In the genomic region with DNA sequence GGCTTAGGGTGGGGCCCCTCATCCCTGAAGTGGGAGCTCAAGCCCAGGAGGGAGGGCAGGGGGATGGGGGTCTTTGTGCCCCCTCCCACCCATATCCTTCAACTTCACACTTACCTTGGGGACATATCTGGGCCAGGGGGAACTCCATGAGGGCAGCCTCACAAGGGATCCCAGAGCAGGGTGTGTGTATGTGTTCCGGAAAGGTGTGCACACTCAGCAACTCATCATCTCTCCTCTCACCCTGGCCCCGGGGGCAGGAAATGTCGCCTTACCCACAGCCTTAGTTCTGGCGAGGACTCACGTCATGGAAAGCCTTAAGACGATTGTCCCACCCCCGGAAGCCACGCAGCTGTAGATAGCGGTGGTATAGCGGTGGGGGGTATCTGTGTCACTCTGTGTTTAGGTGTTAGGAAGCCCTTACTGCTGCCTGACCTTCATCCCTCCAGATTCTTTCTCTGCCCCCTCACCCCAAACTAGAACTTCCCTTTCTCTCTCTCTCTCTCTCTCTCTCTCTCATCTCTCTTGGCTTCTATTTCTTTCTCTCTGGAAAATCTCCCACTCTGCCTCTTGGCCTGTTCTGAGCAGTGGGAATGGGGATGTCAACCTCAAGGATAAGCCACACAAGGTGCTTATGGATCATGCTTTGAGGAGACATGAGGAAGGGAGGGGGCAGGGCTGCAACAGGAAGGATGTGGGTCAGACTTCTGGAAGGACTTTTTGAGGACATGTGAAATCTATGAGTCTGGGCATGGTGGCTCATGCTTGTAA, we compare ENCODE assay signal across 1 cellular context.
A peak's percentile ranks its signal among the peaks of the same experiment; 100 is the strongest.
TF ChIP-seq lines count a peak whose summit lies in the region.

A gene (minus strand): TSS at position 288 of the 768 bp plus-strand sequence. CDS start 140 bp downstream, at position 148.

TF ChIP-seq in K562, 482 proteins besides CTCF, POLR2A, EP300 and RAD21 (continued from another document and continues in another):
- TF ChIP-seq, protein P1, sequence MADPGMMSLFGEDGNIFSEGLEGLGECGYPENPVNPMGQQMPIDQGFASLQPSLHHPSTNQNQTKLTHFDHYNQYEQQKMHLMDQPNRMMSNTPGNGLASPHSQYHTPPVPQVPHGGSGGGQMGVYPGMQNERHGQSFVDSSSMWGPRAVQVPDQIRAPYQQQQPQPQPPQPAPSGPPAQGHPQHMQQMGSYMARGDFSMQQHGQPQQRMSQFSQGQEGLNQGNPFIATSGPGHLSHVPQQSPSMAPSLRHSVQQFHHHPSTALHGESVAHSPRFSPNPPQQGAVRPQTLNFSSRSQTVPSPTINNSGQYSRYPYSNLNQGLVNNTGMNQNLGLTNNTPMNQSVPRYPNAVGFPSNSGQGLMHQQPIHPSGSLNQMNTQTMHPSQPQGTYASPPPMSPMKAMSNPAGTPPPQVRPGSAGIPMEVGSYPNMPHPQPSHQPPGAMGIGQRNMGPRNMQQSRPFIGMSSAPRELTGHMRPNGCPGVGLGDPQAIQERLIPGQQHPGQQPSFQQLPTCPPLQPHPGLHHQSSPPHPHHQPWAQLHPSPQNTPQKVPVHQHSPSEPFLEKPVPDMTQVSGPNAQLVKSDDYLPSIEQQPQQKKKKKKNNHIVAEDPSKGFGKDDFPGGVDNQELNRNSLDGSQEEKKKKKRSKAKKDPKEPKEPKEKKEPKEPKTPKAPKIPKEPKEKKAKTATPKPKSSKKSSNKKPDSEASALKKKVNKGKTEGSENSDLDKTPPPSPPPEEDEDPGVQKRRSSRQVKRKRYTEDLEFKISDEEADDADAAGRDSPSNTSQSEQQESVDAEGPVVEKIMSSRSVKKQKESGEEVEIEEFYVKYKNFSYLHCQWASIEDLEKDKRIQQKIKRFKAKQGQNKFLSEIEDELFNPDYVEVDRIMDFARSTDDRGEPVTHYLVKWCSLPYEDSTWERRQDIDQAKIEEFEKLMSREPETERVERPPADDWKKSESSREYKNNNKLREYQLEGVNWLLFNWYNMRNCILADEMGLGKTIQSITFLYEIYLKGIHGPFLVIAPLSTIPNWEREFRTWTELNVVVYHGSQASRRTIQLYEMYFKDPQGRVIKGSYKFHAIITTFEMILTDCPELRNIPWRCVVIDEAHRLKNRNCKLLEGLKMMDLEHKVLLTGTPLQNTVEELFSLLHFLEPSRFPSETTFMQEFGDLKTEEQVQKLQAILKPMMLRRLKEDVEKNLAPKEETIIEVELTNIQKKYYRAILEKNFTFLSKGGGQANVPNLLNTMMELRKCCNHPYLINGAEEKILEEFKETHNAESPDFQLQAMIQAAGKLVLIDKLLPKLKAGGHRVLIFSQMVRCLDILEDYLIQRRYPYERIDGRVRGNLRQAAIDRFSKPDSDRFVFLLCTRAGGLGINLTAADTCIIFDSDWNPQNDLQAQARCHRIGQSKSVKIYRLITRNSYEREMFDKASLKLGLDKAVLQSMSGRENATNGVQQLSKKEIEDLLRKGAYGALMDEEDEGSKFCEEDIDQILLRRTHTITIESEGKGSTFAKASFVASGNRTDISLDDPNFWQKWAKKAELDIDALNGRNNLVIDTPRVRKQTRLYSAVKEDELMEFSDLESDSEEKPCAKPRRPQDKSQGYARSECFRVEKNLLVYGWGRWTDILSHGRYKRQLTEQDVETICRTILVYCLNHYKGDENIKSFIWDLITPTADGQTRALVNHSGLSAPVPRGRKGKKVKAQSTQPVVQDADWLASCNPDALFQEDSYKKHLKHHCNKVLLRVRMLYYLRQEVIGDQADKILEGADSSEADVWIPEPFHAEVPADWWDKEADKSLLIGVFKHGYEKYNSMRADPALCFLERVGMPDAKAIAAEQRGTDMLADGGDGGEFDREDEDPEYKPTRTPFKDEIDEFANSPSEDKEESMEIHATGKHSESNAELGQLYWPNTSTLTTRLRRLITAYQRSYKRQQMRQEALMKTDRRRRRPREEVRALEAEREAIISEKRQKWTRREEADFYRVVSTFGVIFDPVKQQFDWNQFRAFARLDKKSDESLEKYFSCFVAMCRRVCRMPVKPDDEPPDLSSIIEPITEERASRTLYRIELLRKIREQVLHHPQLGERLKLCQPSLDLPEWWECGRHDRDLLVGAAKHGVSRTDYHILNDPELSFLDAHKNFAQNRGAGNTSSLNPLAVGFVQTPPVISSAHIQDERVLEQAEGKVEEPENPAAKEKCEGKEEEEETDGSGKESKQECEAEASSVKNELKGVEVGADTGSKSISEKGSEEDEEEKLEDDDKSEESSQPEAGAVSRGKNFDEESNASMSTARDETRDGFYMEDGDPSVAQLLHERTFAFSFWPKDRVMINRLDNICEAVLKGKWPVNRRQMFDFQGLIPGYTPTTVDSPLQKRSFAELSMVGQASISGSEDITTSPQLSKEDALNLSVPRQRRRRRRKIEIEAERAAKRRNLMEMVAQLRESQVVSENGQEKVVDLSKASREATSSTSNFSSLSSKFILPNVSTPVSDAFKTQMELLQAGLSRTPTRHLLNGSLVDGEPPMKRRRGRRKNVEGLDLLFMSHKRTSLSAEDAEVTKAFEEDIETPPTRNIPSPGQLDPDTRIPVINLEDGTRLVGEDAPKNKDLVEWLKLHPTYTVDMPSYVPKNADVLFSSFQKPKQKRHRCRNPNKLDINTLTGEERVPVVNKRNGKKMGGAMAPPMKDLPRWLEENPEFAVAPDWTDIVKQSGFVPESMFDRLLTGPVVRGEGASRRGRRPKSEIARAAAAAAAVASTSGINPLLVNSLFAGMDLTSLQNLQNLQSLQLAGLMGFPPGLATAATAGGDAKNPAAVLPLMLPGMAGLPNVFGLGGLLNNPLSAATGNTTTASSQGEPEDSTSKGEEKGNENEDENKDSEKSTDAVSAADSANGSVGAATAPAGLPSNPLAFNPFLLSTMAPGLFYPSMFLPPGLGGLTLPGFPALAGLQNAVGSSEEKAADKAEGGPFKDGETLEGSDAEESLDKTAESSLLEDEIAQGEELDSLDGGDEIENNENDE (IDR thresholded peaks at IDR 0.05; ENCODE audit: low read depth, low read length): no peak
- TF ChIP-seq, protein P2, sequence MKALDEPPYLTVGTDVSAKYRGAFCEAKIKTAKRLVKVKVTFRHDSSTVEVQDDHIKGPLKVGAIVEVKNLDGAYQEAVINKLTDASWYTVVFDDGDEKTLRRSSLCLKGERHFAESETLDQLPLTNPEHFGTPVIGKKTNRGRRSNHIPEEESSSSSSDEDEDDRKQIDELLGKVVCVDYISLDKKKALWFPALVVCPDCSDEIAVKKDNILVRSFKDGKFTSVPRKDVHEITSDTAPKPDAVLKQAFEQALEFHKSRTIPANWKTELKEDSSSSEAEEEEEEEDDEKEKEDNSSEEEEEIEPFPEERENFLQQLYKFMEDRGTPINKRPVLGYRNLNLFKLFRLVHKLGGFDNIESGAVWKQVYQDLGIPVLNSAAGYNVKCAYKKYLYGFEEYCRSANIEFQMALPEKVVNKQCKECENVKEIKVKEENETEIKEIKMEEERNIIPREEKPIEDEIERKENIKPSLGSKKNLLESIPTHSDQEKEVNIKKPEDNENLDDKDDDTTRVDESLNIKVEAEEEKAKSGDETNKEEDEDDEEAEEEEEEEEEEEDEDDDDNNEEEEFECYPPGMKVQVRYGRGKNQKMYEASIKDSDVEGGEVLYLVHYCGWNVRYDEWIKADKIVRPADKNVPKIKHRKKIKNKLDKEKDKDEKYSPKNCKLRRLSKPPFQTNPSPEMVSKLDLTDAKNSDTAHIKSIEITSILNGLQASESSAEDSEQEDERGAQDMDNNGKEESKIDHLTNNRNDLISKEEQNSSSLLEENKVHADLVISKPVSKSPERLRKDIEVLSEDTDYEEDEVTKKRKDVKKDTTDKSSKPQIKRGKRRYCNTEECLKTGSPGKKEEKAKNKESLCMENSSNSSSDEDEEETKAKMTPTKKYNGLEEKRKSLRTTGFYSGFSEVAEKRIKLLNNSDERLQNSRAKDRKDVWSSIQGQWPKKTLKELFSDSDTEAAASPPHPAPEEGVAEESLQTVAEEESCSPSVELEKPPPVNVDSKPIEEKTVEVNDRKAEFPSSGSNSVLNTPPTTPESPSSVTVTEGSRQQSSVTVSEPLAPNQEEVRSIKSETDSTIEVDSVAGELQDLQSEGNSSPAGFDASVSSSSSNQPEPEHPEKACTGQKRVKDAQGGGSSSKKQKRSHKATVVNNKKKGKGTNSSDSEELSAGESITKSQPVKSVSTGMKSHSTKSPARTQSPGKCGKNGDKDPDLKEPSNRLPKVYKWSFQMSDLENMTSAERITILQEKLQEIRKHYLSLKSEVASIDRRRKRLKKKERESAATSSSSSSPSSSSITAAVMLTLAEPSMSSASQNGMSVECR (CRISPR knock-in tag; IDR thresholded peaks at IDR 0.05): no peak; the same call in 1 of the 2 replicates
- TF ChIP-seq ZNF77 (CRISPR knock-in tag; IDR thresholded peaks at IDR 0.05): no peak
- peak; percentile 31; the same call in 1 of the 2 replicates for TF ChIP-seq DMBX1 (CRISPR knock-in tag; IDR thresholded peaks at IDR 0.05; ENCODE audit: borderline replicate concordance)
- TF ChIP-seq STAG1 (CRISPR knock-in tag; IDR thresholded peaks at IDR 0.05; ENCODE audit: borderline replicate concordance): no peak
- TF ChIP-seq SRF (CRISPR knock-in tag; IDR thresholded peaks at IDR 0.05): no peak
- no peak for TF ChIP-seq GABPB2 (CRISPR knock-in tag; conservative IDR thresholded peaks at IDR 0.05)
- TF ChIP-seq, protein P3, sequence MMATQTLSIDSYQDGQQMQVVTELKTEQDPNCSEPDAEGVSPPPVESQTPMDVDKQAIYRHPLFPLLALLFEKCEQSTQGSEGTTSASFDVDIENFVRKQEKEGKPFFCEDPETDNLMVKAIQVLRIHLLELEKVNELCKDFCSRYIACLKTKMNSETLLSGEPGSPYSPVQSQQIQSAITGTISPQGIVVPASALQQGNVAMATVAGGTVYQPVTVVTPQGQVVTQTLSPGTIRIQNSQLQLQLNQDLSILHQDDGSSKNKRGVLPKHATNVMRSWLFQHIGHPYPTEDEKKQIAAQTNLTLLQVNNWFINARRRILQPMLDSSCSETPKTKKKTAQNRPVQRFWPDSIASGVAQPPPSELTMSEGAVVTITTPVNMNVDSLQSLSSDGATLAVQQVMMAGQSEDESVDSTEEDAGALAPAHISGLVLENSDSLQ (IDR thresholded peaks at IDR 0.05): peak; percentile 46
- no peak for TF ChIP-seq HDGF (IDR thresholded peaks at IDR 0.05)
- TF ChIP-seq SIX5 (IDR thresholded peaks at IDR 0.05; ENCODE audit: borderline replicate concordance in 1 of 2, insufficient read depth in 1 of 2, low read depth in 1 of 2, low read length in 2 of 2): no peak
- no peak for TF ChIP-seq IRF2 (CRISPR knock-in tag; IDR thresholded peaks at IDR 0.05)
- TF ChIP-seq MAFG (tag; conservative IDR thresholded peaks at IDR 0.05): peak; percentile 56; the same call in 1 of the 2 replicates
- TF ChIP-seq, protein P4, sequence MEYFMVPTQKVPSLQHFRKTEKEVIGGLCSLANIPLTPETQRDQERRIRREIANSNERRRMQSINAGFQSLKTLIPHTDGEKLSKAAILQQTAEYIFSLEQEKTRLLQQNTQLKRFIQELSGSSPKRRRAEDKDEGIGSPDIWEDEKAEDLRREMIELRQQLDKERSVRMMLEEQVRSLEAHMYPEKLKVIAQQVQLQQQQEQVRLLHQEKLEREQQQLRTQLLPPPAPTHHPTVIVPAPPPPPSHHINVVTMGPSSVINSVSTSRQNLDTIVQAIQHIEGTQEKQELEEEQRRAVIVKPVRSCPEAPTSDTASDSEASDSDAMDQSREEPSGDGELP (CRISPR knock-in tag; IDR thresholded peaks at IDR 0.05; ENCODE audit: borderline replicate concordance): peak; percentile 64; the same call in 1 of the 2 replicates
- no peak; the same call in 1 of the 2 replicates for TF ChIP-seq FOSL1 (tag; conservative IDR thresholded peaks at IDR 0.05)
- no peak for TF ChIP-seq ZNF668 (CRISPR knock-in tag; IDR thresholded peaks at IDR 0.05)
- TF ChIP-seq, protein P5, sequence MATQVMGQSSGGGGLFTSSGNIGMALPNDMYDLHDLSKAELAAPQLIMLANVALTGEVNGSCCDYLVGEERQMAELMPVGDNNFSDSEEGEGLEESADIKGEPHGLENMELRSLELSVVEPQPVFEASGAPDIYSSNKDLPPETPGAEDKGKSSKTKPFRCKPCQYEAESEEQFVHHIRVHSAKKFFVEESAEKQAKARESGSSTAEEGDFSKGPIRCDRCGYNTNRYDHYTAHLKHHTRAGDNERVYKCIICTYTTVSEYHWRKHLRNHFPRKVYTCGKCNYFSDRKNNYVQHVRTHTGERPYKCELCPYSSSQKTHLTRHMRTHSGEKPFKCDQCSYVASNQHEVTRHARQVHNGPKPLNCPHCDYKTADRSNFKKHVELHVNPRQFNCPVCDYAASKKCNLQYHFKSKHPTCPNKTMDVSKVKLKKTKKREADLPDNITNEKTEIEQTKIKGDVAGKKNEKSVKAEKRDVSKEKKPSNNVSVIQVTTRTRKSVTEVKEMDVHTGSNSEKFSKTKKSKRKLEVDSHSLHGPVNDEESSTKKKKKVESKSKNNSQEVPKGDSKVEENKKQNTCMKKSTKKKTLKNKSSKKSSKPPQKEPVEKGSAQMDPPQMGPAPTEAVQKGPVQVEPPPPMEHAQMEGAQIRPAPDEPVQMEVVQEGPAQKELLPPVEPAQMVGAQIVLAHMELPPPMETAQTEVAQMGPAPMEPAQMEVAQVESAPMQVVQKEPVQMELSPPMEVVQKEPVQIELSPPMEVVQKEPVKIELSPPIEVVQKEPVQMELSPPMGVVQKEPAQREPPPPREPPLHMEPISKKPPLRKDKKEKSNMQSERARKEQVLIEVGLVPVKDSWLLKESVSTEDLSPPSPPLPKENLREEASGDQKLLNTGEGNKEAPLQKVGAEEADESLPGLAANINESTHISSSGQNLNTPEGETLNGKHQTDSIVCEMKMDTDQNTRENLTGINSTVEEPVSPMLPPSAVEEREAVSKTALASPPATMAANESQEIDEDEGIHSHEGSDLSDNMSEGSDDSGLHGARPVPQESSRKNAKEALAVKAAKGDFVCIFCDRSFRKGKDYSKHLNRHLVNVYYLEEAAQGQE (CRISPR knock-in tag; IDR thresholded peaks at IDR 0.05; ENCODE audit: low read depth): no peak
- no peak for TF ChIP-seq CHD2 (IDR thresholded peaks at IDR 0.05; ENCODE audit: low read depth, low read length)
- TF ChIP-seq FOXJ2 (tag; IDR thresholded peaks at IDR 0.05): no peak
- TF ChIP-seq SOX6 (IDR thresholded peaks at IDR 0.05): 0 out of 2 replicates have a peak, but pooled peaks have one; percentile 15
- TF ChIP-seq SAFB (IDR thresholded peaks at IDR 0.05; ENCODE audit: borderline replicate concordance, low read depth, low read length): no peak
- no peak for TF ChIP-seq ELF2 (CRISPR knock-in tag; IDR thresholded peaks at IDR 0.05)
- 0 out of 2 replicates have a peak, but pooled peaks have one; percentile 36 for TF ChIP-seq BACH1 (tag; IDR thresholded peaks at IDR 0.05)
- TF ChIP-seq, protein P6, sequence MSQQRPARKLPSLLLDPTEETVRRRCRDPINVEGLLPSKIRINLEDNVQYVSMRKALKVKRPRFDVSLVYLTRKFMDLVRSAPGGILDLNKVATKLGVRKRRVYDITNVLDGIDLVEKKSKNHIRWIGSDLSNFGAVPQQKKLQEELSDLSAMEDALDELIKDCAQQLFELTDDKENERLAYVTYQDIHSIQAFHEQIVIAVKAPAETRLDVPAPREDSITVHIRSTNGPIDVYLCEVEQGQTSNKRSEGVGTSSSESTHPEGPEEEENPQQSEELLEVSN (IDR thresholded peaks at IDR 0.05; ENCODE audit: borderline replicate concordance in 1 of 2, extremely low read depth in 1 of 2, insufficient read depth in 1 of 2, insufficient read length in 1 of 2, low read depth in 1 of 2, low read length in 1 of 2, poor library complexity in 1 of 2, severe bottlenecking in 1 of 2): no peak
- TF ChIP-seq JUN (IDR thresholded peaks at IDR 0.05; ENCODE audit: borderline replicate concordance, low read depth, low read length): no peak; the same call in 1 of the 2 replicates
- no peak for TF ChIP-seq JUN (CRISPR knock-in tag; IDR thresholded peaks at IDR 0.05; ENCODE audit: borderline replicate concordance)
- TF ChIP-seq PTTG1 (tag; IDR thresholded peaks at IDR 0.05; ENCODE audit: low read depth): no peak
- no peak for TF ChIP-seq HDAC3 (IDR thresholded peaks at IDR 0.05; ENCODE audit: borderline replicate concordance, partially characterized antibody)
- no peak for TF ChIP-seq KLF1 (tag; IDR thresholded peaks at IDR 0.05)
- TF ChIP-seq JUND (IDR thresholded peaks at IDR 0.05; ENCODE audit: borderline replicate concordance, low read depth, low read length): peak; percentile 46; the same call in 1 of the 2 replicates
- TF ChIP-seq JUND (tag; IDR thresholded peaks at IDR 0.05; ENCODE audit: borderline replicate concordance, low read depth, low read length): peak; percentile 49; the same call in 1 of the 3 replicates
